In genomic region chr1:241944300-241944699, GRCh38 we compare ENCODE assay signal across 31 cellular contexts. TPM values are rescaled to one million over a fixed set of nuclear protein-coding genes. Genes with fewer than 3 reads are reported as not detected.
DNase-seq lines count a peak whose midpoint lies in the region; ATAC-seq and TF ChIP-seq lines count a peak whose summit lies in the region.
"Had no signal": no experiment of that assay in that cellular context is flagged by ENCODE, and none has a peak within 500 bp of the region (broad histone marks: within the 10 kb centered on the region; RNA-seq: fewer than 3 reads in every experiment).

No MANE protein-coding gene starts in this region.

- H3K4me3 ChIP-seq in KMS-11 (IDR thresholded peaks at IDR 0.05; ENCODE audit: insufficient read depth, low read depth, low read length) (no peak overlapping the region), Panc1 (ENCODE audit: low read depth in 2 of 2, low read length in 2 of 2) (peak overlapping the region; percentile 44 to 62), osteoblast (ENCODE audit: insufficient read depth, low read length) (peak overlapping the region; percentile 66)
- H3K4me3 ChIP-seq: upper lobe of right lung had no signal

- no peaks in the 10 kb centered on the region for H3K4me1 Mint-ChIP-seq in activated T-cell treated with anti-CD3 and anti-CD28 coated beads, Interleukin-2, amount 50 U/mL, for 24 hours (ENCODE audit: low read depth)
- H3K4me1 Mint-ChIP-seq: CD14-positive monocyte had no signal

- H3K36me3 ChIP-seq in KMS-11 (ENCODE audit: insufficient read depth) (no peaks in the 10 kb centered on the region), Panc1 (ENCODE audit: control insufficient read depth, insufficient read depth, low read length) (no peaks in the 10 kb centered on the region), osteoblast (ENCODE audit: insufficient read depth, low read length) (no peaks in the 10 kb centered on the region)
- H3K36me3 ChIP-seq: upper lobe of right lung had no signal

- BruUV-seq in Panc1 (replicated peaks; lab: Mats Ljungman, UMichigan), result no TSS peak

- H3K9me3 Mint-ChIP-seq in activated T-cell treated with anti-CD3 and anti-CD28 coated beads, Interleukin-2, amount 50 U/mL, for 24 hours, result no peaks in the 10 kb centered on the region
- H3K9me3 Mint-ChIP-seq: activated T-cell treated with anti-CD3 and anti-CD28 coated beads, Interleukin-2, amount 50 U/mL, for 72 hours; T-helper 1 cell treated with Interleukin-12 subunit alpha and Interleukin-12 subunit beta and Interleukin-4 antibody, amounts not matched to agents 30 μg/mL and 1 μg/mL, for 36 hours had no signal

- no peaks in the 10 kb centered on the region for H3K27me3 ChIP-seq in KMS-11 (ENCODE audit: insufficient read depth, low read depth)
- H3K27me3 ChIP-seq in Panc1 (ENCODE audit: control insufficient read depth, insufficient read depth, low read length), result no peaks in the 10 kb centered on the region
- H3K27me3 ChIP-seq in osteoblast (ENCODE audit: insufficient read depth, low read length), result no peaks in the 10 kb centered on the region
- H3K27me3 ChIP-seq: upper lobe of right lung had no signal

- intact Hi-C loops in Panc1 (cut with micrococcal nuclease; ENCODE audit: unreplicated experiment) (no loop called here), left colon (cut with DNase I, micrococcal nuclease) (no loop called here)

- ATAC-seq in Panc1 (peak; percentile 52), GM18861 (IDR thresholded peaks at IDR 0.05; ENCODE audit: unreplicated experiment) (no peak), left colon (no peak), HG02981 (IDR thresholded peaks at IDR 0.05; ENCODE audit: unreplicated experiment) (no peak)
- ATAC-seq: activated T-cell treated with anti-CD3 and anti-CD28 coated beads, Interleukin-2, amount 50 U/mL, for 72 hours; Right ventricle myocardium inferior; SK-N-SH treated with all-trans-retinoic acid at 6 μM for 48 hours; stimulated activated naive CD8-positive, alpha-beta T cell treated with anti-CD3 and anti-CD28 coated beads, Interleukin-15, Interleukin-2, amounts not matched to agents 100 U/mL and 50 U/mL, for 24 hours; upper lobe of right lung had no signal

- H3K9me3 ChIP-seq in Panc1 (ENCODE audit: control insufficient read depth, insufficient read depth, low read depth, low read length), result no peaks in the 10 kb centered on the region
- no peaks in the 10 kb centered on the region for H3K9me3 ChIP-seq in osteoblast (ENCODE audit: low read depth, low read length)
- H3K9me3 ChIP-seq: upper lobe of right lung had no signal

- H3K36me3 Mint-ChIP-seq in activated T-cell treated with anti-CD3 and anti-CD28 coated beads, Interleukin-2, amount 50 U/mL, for 24 hours (ENCODE audit: low read depth), result no peaks in the 10 kb centered on the region
- H3K36me3 Mint-ChIP-seq: CD14-positive monocyte had no signal

- H3K27ac ChIP-seq in KMS-11 (no peak overlapping the region), Panc1 (ENCODE audit: low read length) (peak overlapping the region; percentile 80), osteoblast (ENCODE audit: low read depth, low read length) (no peak overlapping the region)
- H3K27ac ChIP-seq: upper lobe of right lung had no signal

- peaks cover 2% of the 10 kb centered on the region for H3K27me3 Mint-ChIP-seq in activated T-cell treated with anti-CD3 and anti-CD28 coated beads, Interleukin-2, amount 50 U/mL, for 24 hours

- H2AFZ ChIP-seq in KMS-11 (ENCODE audit: low read depth), result peak overlapping the region; percentile 42; the same call in 1 of the 2 replicates
- H2AFZ ChIP-seq in osteoblast (ENCODE audit: low read length), result peak overlapping the region; percentile 85

- H3K4me3 Mint-ChIP-seq in activated T-cell treated with anti-CD3 and anti-CD28 coated beads, Interleukin-2, amount 50 U/mL, for 24 hours, result no peak overlapping the region
- H3K4me3 Mint-ChIP-seq: activated T-cell treated with anti-CD3 and anti-CD28 coated beads, Interleukin-2, amount 50 U/mL, for 72 hours; CD14-positive monocyte; nephron; T-helper 1 cell treated with Interleukin-12 subunit alpha and Interleukin-12 subunit beta and Interleukin-4 antibody, amounts not matched to agents 30 μg/mL and 1 μg/mL, for 36 hours had no signal

- H3K79me2 ChIP-seq in KMS-11 (ENCODE audit: insufficient read depth, low read depth), result no peaks in the 10 kb centered on the region
- no peaks in the 10 kb centered on the region for H3K79me2 ChIP-seq in osteoblast (ENCODE audit: insufficient read depth, low read length)

- DNase-seq in Caki2 (ENCODE audit: low read depth) (peak; percentile 5), Panc1 (ENCODE audit: low read depth, low spot score) (no peak), osteoblast (ENCODE audit: insufficient read length, low spot score, missing footprints) (no peak), left colon (no peak)
- no peak for DNase-seq in activated T-cell treated with anti-CD3 and anti-CD28 coated beads, Interleukin-2, amount 50 U/mL, for 24 hours
- DNase-seq: activated CD4-positive, alpha-beta T cell treated with anti-CD3 and anti-CD28 coated beads, Interleukin-2, amount 50 U/mL, for 48 hours; activated CD4-positive, CD25-positive, alpha-beta regulatory T cell treated with anti-CD3 and anti-CD28 coated beads, Interleukin-2, amount 50 U/mL, for 72 hours; activated T-cell treated with anti-CD3 and anti-CD28 coated beads, Interleukin-2, amount 50 U/mL, for 72 hours; cortex of kidney; erythroblast; Karpas-422; NCI-H1092; NCI-H446; stimulated activated CD4-positive, alpha-beta T cell treated with anti-CD3 and anti-CD28 coated beads, Interleukin-1b, Interleukin-23, amount 100 ng/mL, for 48 hours; stimulated activated naive CD8-positive, alpha-beta T cell treated with anti-CD3 and anti-CD28 coated beads, Interleukin-15, Interleukin-2, amounts not matched to agents 100 U/mL and 50 U/mL, for 24 hours; upper lobe of right lung had no signal

- H3K27ac Mint-ChIP-seq in activated T-cell treated with anti-CD3 and anti-CD28 coated beads, Interleukin-2, amount 50 U/mL, for 24 hours, result no peak overlapping the region
- H3K27ac Mint-ChIP-seq: activated T-cell treated with anti-CD3 and anti-CD28 coated beads, Interleukin-2, amount 50 U/mL, for 72 hours; CD14-positive monocyte; nephron; T-helper 1 cell treated with Interleukin-12 subunit alpha and Interleukin-12 subunit beta and Interleukin-4 antibody, amounts not matched to agents 30 μg/mL and 1 μg/mL, for 36 hours had no signal

- H3K4me1 ChIP-seq in KMS-11 (ENCODE audit: low read depth, poor library complexity, severe bottlenecking) (no peaks in the 10 kb centered on the region), Panc1 (ENCODE audit: control insufficient read depth, insufficient read depth, low read length) (peaks cover 5% of the 10 kb centered on the region), osteoblast (ENCODE audit: insufficient read depth, low read length) (no peaks in the 10 kb centered on the region)
- H3K4me1 ChIP-seq: upper lobe of right lung had no signal

- peak overlapping the region; percentile 3; the same call in 1 of the 2 replicates for H3K9ac ChIP-seq in KMS-11

- TF ChIP-seq CTCF in KMS-11 (conservative IDR thresholded peaks at IDR 0.05; ENCODE audit: low read depth, low read length) (no peak), Panc1 (IDR thresholded peaks at IDR 0.05) (no peak), osteoblast (IDR thresholded peaks at IDR 0.05; ENCODE audit: extremely low read depth, low read depth, low read length) (no peak)

- H3K4me2 ChIP-seq in KMS-11 (peak overlapping the region; percentile 31), osteoblast (ENCODE audit: insufficient read depth, low read length) (peak overlapping the region; percentile 58)

- no peaks in the 10 kb centered on the region for H4K20me1 ChIP-seq in KMS-11 (ENCODE audit: insufficient read depth)
- H4K20me1 ChIP-seq in osteoblast (ENCODE audit: insufficient read depth, low read length), result no peaks in the 10 kb centered on the region

- POLR2A ChIA-PET in Panc1 (lab: Charles Lee), result no interaction called here

- CTCF ChIA-PET in Panc1 (lab: Charles Lee), result no interaction called here

- in situ Hi-C loops in Caki2 (cut with HindIII; ENCODE audit: low pct_unique_long_range_greater_than_20kb, low sequenced_read_pairs) (no loop called here), Panc1 (cut with HindIII; ENCODE audit: low pct_unique_long_range_greater_than_20kb, low sequenced_read_pairs) (no loop called here)

RNA-seq across cellular contexts. Expression of gene BECN2, which starts 13.3 kb away (rescaled TPM):
- not detected in 2 replicates for total RNA-seq in Caki2 (2014; rRNA removed; shearing (Covaris generic); ENCODE audit: low replicate concordance)
- total RNA-seq in Panc1 (2021; ENCODE audit: unreplicated experiment) (not detected), osteoblast (not detected in 2 replicates), left colon (not detected)
- polyA plus RNA-seq in Panc1 (2012; ENCODE audit: insufficient read length), result not detected
- total RNA-seq: activated T-cell treated with anti-CD3 and anti-CD28 coated beads, Interleukin-2, amount 50 U/mL, for 72 hours; cardiac septum; left lobe of liver; mucosa of gallbladder; OCI-LY7; osteocyte; renal cortical epithelial cell; Right ventricle myocardium inferior; temporal lobe; upper lobe of right lung had no signal
- polyA plus RNA-seq: CD14-positive monocyte had no signal

RNA-seq across cellular contexts. Expression of gene MAP1LC3C, which starts 54.6 kb away (rescaled TPM):
- not detected in 2 replicates for total RNA-seq in Caki2 (2014; rRNA removed; shearing (Covaris generic); ENCODE audit: low replicate concordance)
- total RNA-seq in Panc1 (2021; ENCODE audit: unreplicated experiment) (0.21 TPM), osteoblast (under 0.01 and 0.29 TPM in 2 replicates), left colon (1 to 10 TPM; 1.1 to 1.5 TPM)
- polyA plus RNA-seq in Panc1 (2012; ENCODE audit: insufficient read length), result 0.62 TPM
- total RNA-seq: activated T-cell treated with anti-CD3 and anti-CD28 coated beads, Interleukin-2, amount 50 U/mL, for 72 hours; left lobe of liver; OCI-LY7; osteocyte had no signal
- polyA plus RNA-seq: CD14-positive monocyte had no signal
